Comparison of ENCODE assay signal across 9 cellular contexts in genomic region chr21:45535341-45536081, GRCh38. TPM values are rescaled to one million over a fixed set of nuclear protein-coding genes. Genes with fewer than 3 reads are reported as not detected.
DNase-seq lines count a peak whose midpoint lies in the region; ATAC-seq, FAIRE-seq and TF ChIP-seq lines count a peak whose summit lies in the region.
"Had no signal": no experiment of that assay in that cellular context is flagged by ENCODE, and none has a peak within 500 bp of the region (broad histone marks: within the 10 kb centered on the region; RNA-seq: fewer than 3 reads in every experiment).

No MANE protein-coding gene starts in this region.

- TF ChIP-seq POLR2A in GM12891 (IDR thresholded peaks at IDR 0.05; ENCODE audit: low read depth, low read length): no peak

- peaks cover 10% of the 10 kb centered on the region for H3K36me3 Mint-ChIP-seq in WTC11
- peaks cover 19% of the 10 kb centered on the region for H3K36me3 Mint-ChIP-seq in stimulated activated memory B cell treated with anti-CD40 and anti-IgM and Interleukin-4, amounts not matched to agents 10 μg/mL and 1 μg/mL and 100 μg/mL, for 72 hours

- DNase-seq in Kasumi-1 (lab: John Stamatoyannopoulos, UW): peak; percentile 76 to 81
- peak; percentile 9 for DNase-seq in WTC11 (ENCODE audit: low spot score)
- no peak for DNase-seq in GM12891 (ENCODE audit: insufficient read length, low spot score)
- DNase-seq in stimulated activated CD4-positive, alpha-beta T cell treated with anti-CD3 and anti-CD28 coated beads, Interleukin-4, amount 100 ng/mL, for 4 hours: no peak

- H3K27me3 Mint-ChIP-seq in WTC11 (ENCODE audit: low read depth): no peaks in the 10 kb centered on the region
- no peaks in the 10 kb centered on the region for H3K27me3 Mint-ChIP-seq in stimulated activated memory B cell treated with anti-CD40 and anti-IgM and Interleukin-4, amounts not matched to agents 10 μg/mL and 1 μg/mL and 100 μg/mL, for 72 hours

- FAIRE-seq in GM12891 (lab: Jason Lieb, UNC): no peak
- FAIRE-seq: GM18507 had no signal

- no peaks in the 10 kb centered on the region for H3K9me3 Mint-ChIP-seq in WTC11
- no peaks in the 10 kb centered on the region for H3K9me3 Mint-ChIP-seq in stimulated activated memory B cell treated with anti-CD40 and anti-IgM and Interleukin-4, amounts not matched to agents 10 μg/mL and 1 μg/mL and 100 μg/mL, for 72 hours

- peak overlapping the region; percentile 77 for H3K27ac ChIP-seq in layer of hippocampus (ENCODE audit: low read depth, low read length)
- H3K27ac ChIP-seq: body of pancreas had no signal

- TF ChIP-seq CTCF in WTC11 (IDR thresholded peaks at IDR 0.05): no peak

- no peak overlapping the region for H3K4me3 Mint-ChIP-seq in WTC11
- H3K4me3 Mint-ChIP-seq in stimulated activated memory B cell treated with anti-CD40 and anti-IgM and Interleukin-4, amounts not matched to agents 10 μg/mL and 1 μg/mL and 100 μg/mL, for 72 hours: no peak overlapping the region

- ATAC-seq in WTC11 (no peak), GM18858 (IDR thresholded peaks at IDR 0.05; ENCODE audit: unreplicated experiment) (no peak)
- no peak for ATAC-seq in stimulated activated memory B cell treated with anti-CD40 and anti-IgM and Interleukin-4, amounts not matched to agents 10 μg/mL and 1 μg/mL and 100 μg/mL, for 72 hours
- ATAC-seq: body of pancreas had no signal

- POLR2A ChIA-PET in WTC11 (lab: Charles Lee): no interaction called here

- no peaks in the 10 kb centered on the region for H3K27me3 ChIP-seq in layer of hippocampus (ENCODE audit: control insufficient read depth, insufficient read depth, low read length)
- H3K27me3 ChIP-seq: body of pancreas had no signal

- H3K4me1 Mint-ChIP-seq in WTC11: no peaks in the 10 kb centered on the region
- peaks cover 41% of the 10 kb centered on the region for H3K4me1 Mint-ChIP-seq in stimulated activated memory B cell treated with anti-CD40 and anti-IgM and Interleukin-4, amounts not matched to agents 10 μg/mL and 1 μg/mL and 100 μg/mL, for 72 hours

- no peak overlapping the region for H3K27ac Mint-ChIP-seq in WTC11
- H3K27ac Mint-ChIP-seq in stimulated activated memory B cell treated with anti-CD40 and anti-IgM and Interleukin-4, amounts not matched to agents 10 μg/mL and 1 μg/mL and 100 μg/mL, for 72 hours: peak overlapping the region; percentile 3

- CTCF ChIA-PET in WTC11 (lab: Charles Lee): no interaction called here

TF ChIP-seq in WTC11, 78 proteins besides CTCF, POLR2A, EP300 and RAD21 (continues in another document):
- TF ChIP-seq SMAD4 (CRISPR knock-in tag; IDR thresholded peaks at IDR 0.05): no peak
- TF ChIP-seq ZNF396 (CRISPR knock-in tag; IDR thresholded peaks at IDR 0.05; ENCODE audit: borderline replicate concordance): no peak
- TF ChIP-seq ATF1 (CRISPR knock-in tag; IDR thresholded peaks at IDR 0.05): no peak
- no peak for TF ChIP-seq ZNF423 (CRISPR knock-in tag; IDR thresholded peaks at IDR 0.05)
- no peak for TF ChIP-seq E2F4 (CRISPR knock-in tag; IDR thresholded peaks at IDR 0.05; ENCODE audit: borderline replicate concordance, low read depth)
- no peak for TF ChIP-seq ATF2 (CRISPR knock-in tag; IDR thresholded peaks at IDR 0.05; ENCODE audit: borderline replicate concordance, low read depth)
- TF ChIP-seq MXD4 (CRISPR knock-in tag; IDR thresholded peaks at IDR 0.05; ENCODE audit: borderline replicate concordance): no peak
- TF ChIP-seq E2F1 (CRISPR knock-in tag; IDR thresholded peaks at IDR 0.05): no peak

TF ChIP-seq in GM12891, 5 proteins besides CTCF, POLR2A, EP300 and RAD21:
- no peak for TF ChIP-seq POLR2AphosphoS5 (IDR thresholded peaks at IDR 0.05; ENCODE audit: low read depth, low read length)
- TF ChIP-seq SPI1 (IDR thresholded peaks at IDR 0.05; ENCODE audit: low read depth, low read length): no peak
- no peak for TF ChIP-seq TAF1 (IDR thresholded peaks at IDR 0.05; ENCODE audit: low read depth, low read length)
- TF ChIP-seq PAX5 (IDR thresholded peaks at IDR 0.05; ENCODE audit: insufficient read depth, low read length, severe bottlenecking): no peak
- TF ChIP-seq POU2F2 (IDR thresholded peaks at IDR 0.05; ENCODE audit: low read depth, low read length): no peak

RNA-seq across cellular contexts. Expression of gene SLC19A1, which starts 6.7 kb away (rescaled TPM):
- total RNA-seq in WTC11 (2021): 27.7 to 29.8 TPM (median 28.3 TPM) in 3 replicates
- 8.4 TPM for polyA plus RNA-seq in GM12891 (2012; ENCODE audit: low read depth, missing spikeins)

Comparison
In these comparisons a context has a peak if more than half of its experiments do, and no peak if none do; other contexts are left out.
1. DNase-seq: peak in Kasumi-1 (2 of 2) and WTC11 (single experiment); none in GM12891 (single experiment) and stimulated activated CD4-positive, alpha-beta T cell treated with anti-CD3 and anti-CD28 coated beads, Interleukin-4, amount 100 ng/mL, for 4 hours (0 of 2).